Comparison of ENCODE assay signal across 26 cellular contexts in genomic region chr20:25206063-25206403, GRCh38. TPM values are rescaled to one million over a fixed set of nuclear protein-coding genes. Genes with fewer than 3 reads are reported as not detected.
DNase-seq lines count a peak whose midpoint lies in the region; ATAC-seq, FAIRE-seq and TF ChIP-seq lines count a peak whose summit lies in the region.
"Had no signal": no experiment of that assay in that cellular context is flagged by ENCODE, and none has a peak within 500 bp of the region (broad histone marks: within the 10 kb centered on the region; RNA-seq: fewer than 3 reads in every experiment).

No MANE protein-coding gene starts in this region.

- FAIRE-seq in GM19239 (lab: Jason Lieb, UNC) = no peak
- FAIRE-seq: A549, G401.6, HTR-8/SVneo, kidney had no signal

- ATAC-seq in WTC11 (no peak), left ventricle myocardium superior (peak; percentile 9), HG03159 (IDR thresholded peaks at IDR 0.05; ENCODE audit: unreplicated experiment) (no peak)
- ATAC-seq: stimulated activated naive CD8-positive, alpha-beta T cell treated with anti-CD3 and anti-CD28 coated beads, Interleukin-15, Interleukin-2, amounts not matched to agents 100 U/mL and 50 U/mL, for 24 hours had no signal

- H3K4me1 ChIP-seq in BLaER1 (peaks cover 38% of the 10 kb centered on the region), sigmoid colon (peaks cover 0 to 15% (median 7%) of the 10 kb centered on the region in 4 donors)
- H3K4me1 ChIP-seq: thyroid gland had no signal

- H4K20me1 ChIP-seq in BLaER1 = peaks cover 35% of the 10 kb centered on the region

- POLR2A ChIA-PET in WTC11 (lab: Charles Lee) = no interaction called here

- no peak overlapping the region for H3K9ac ChIP-seq in BLaER1
- H3K9ac ChIP-seq: KMS-11, neural progenitor cell had no signal

- H3K27me3 Mint-ChIP-seq in WTC11 (ENCODE audit: low read depth) = no peaks in the 10 kb centered on the region
- no peaks in the 10 kb centered on the region for H3K27me3 Mint-ChIP-seq in osteocyte (ENCODE audit: unreplicated experiment)
- H3K27me3 Mint-ChIP-seq: activated T-cell treated with anti-CD3 and anti-CD28 coated beads, Interleukin-2, amount 50 U/mL, for 24 hours; central memory CD8-positive, alpha-beta T cell; progenitor cell of endocrine pancreas had no signal

- H3K36me3 Mint-ChIP-seq in WTC11 (0 out of 2 replicates have a peak, but pooled peaks cover 9% of the 10 kb centered on the region), osteocyte (ENCODE audit: unreplicated experiment) (peaks cover 18% of the 10 kb centered on the region)

- H3K27ac Mint-ChIP-seq in WTC11 (peak overlapping the region; percentile 11; the same call in 1 of the 2 replicates), osteocyte (ENCODE audit: unreplicated experiment) (peak overlapping the region; percentile 14)
- H3K27ac Mint-ChIP-seq: activated T-cell treated with anti-CD3 and anti-CD28 coated beads, Interleukin-2, amount 50 U/mL, for 24 hours; neural progenitor cell; progenitor cell of endocrine pancreas had no signal

- DNase-seq in WTC11 (ENCODE audit: low spot score) (no peak), left ventricle myocardium superior (no peak), osteocyte (ENCODE audit: extremely low spot score, unreplicated experiment) (no peak), GM19239 (ENCODE audit: insufficient read length, low spot score) (no peak), sigmoid colon (no peak), C1 segment of cervical spinal cord (lab: John Stamatoyannopoulos, UW) (no peak)
- DNase-seq: activated gamma-delta T cell treated with Interleukin-2 at 50 U/mL for 16 hours; activated T-cell treated with anti-CD3 and anti-CD28 coated beads, Interleukin-2, amount 50 U/mL, for 24 hours; AML-193; kidney; NCI-H1417 treated with DMSO at 0.1 percent for 48 hours; NCI-H446 treated with DMSO at 0.1 percent for 48 hours; NCI-H82; stimulated activated naive CD8-positive, alpha-beta T cell treated with anti-CD3 and anti-CD28 coated beads, Interleukin-15, Interleukin-2, amounts not matched to agents 100 U/mL and 50 U/mL, for 24 hours; thyroid gland had no signal

- intact Hi-C loops in left ventricle myocardium superior (cut with micrococcal nuclease) (no loop called here), sigmoid colon (cut with DNase I) (no loop called here)

- CTCF ChIA-PET in WTC11 (lab: Charles Lee) = no interaction called here

- no peak overlapping the region for H3K4me3 ChIP-seq in BLaER1
- H3K4me3 ChIP-seq in sigmoid colon = no peak overlapping the region
- H3K4me3 ChIP-seq: A549, dorsolateral prefrontal cortex, lung, neural progenitor cell, thyroid gland had no signal

- no peaks in the 10 kb centered on the region for H3K27me3 ChIP-seq in BLaER1
- no peaks in the 10 kb centered on the region for H3K27me3 ChIP-seq in sigmoid colon
- H3K27me3 ChIP-seq: dorsolateral prefrontal cortex, neural progenitor cell, thyroid gland had no signal

- peaks cover 38% of the 10 kb centered on the region for H3K36me3 ChIP-seq in BLaER1
- peaks cover 0 to 18% (median 5%) of the 10 kb centered on the region in 4 donors for H3K36me3 ChIP-seq in sigmoid colon
- H3K36me3 ChIP-seq: neural progenitor cell had no signal

- 88 to 93% methylated on average over 9 of the region's 9 CpGs for WGBS in sigmoid colon, 2 donors

- H3K4me1 Mint-ChIP-seq in WTC11 (peaks cover 17% of the 10 kb centered on the region), osteocyte (ENCODE audit: unreplicated experiment) (peaks cover 35% of the 10 kb centered on the region)

- H3K4me2 ChIP-seq in BLaER1 = no peak overlapping the region
- H3K4me2 ChIP-seq: A549, KMS-11, neural progenitor cell had no signal

- H3K27ac ChIP-seq in BLaER1 (0 out of 2 replicates have a peak overlapping the region, but pooled peaks have one; percentile 22), sigmoid colon (no peak overlapping the region)
- H3K27ac ChIP-seq: KMS-11, neural progenitor cell, thyroid gland had no signal

- TF ChIP-seq EP300 in sigmoid colon (IDR thresholded peaks at IDR 0.05) = no peak

- no peak for TF ChIP-seq POLR2A in sigmoid colon (IDR thresholded peaks at IDR 0.05)

- no peaks in the 10 kb centered on the region for H3K9me3 Mint-ChIP-seq in WTC11
- H3K9me3 Mint-ChIP-seq in osteocyte (ENCODE audit: unreplicated experiment) = peaks cover 12% of the 10 kb centered on the region
- H3K9me3 Mint-ChIP-seq: activated T-cell treated with anti-CD3 and anti-CD28 coated beads, Interleukin-2, amount 50 U/mL, for 24 hours; central memory CD8-positive, alpha-beta T cell had no signal

- no peak overlapping the region for H3K4me3 Mint-ChIP-seq in WTC11
- no peak overlapping the region for H3K4me3 Mint-ChIP-seq in osteocyte (ENCODE audit: unreplicated experiment)
- H3K4me3 Mint-ChIP-seq: activated T-cell treated with anti-CD3 and anti-CD28 coated beads, Interleukin-2, amount 50 U/mL, for 24 hours; central memory CD8-positive, alpha-beta T cell; neural progenitor cell had no signal

- H3K9me3 ChIP-seq in BLaER1 (no peaks in the 10 kb centered on the region; the same call in 1 of the 2 replicates), sigmoid colon (no peaks in the 10 kb centered on the region)
- H3K9me3 ChIP-seq: A549, thyroid gland had no signal

- TF ChIP-seq CTCF in WTC11 (IDR thresholded peaks at IDR 0.05) = no peak
- no peak for TF ChIP-seq CTCF in osteocyte (IDR thresholded peaks at IDR 0.05)
- no peak for TF ChIP-seq CTCF in sigmoid colon (IDR thresholded peaks at IDR 0.05)

TF ChIP-seq in WTC11, 78 proteins besides CTCF, POLR2A, EP300 and RAD21 (continues in another document):
- no peak for TF ChIP-seq ZNF425 (CRISPR knock-in tag; conservative IDR thresholded peaks at IDR 0.05)
- TF ChIP-seq PREB (CRISPR knock-in tag; IDR thresholded peaks at IDR 0.05; ENCODE audit: borderline replicate concordance) = no peak
- no peak for TF ChIP-seq ATF2 (CRISPR knock-in tag; IDR thresholded peaks at IDR 0.05; ENCODE audit: borderline replicate concordance, low read depth)
- TF ChIP-seq ZNF219 (CRISPR knock-in tag; IDR thresholded peaks at IDR 0.05; ENCODE audit: borderline replicate concordance) = no peak
- TF ChIP-seq ZNF423 (CRISPR knock-in tag; IDR thresholded peaks at IDR 0.05) = no peak
- no peak for TF ChIP-seq TP53 (CRISPR knock-in tag; IDR thresholded peaks at IDR 0.05)
- TF ChIP-seq ELF4 (CRISPR knock-in tag; IDR thresholded peaks at IDR 0.05; ENCODE audit: low read depth) = no peak
- TF ChIP-seq E2F5 (CRISPR knock-in tag; IDR thresholded peaks at IDR 0.05) = no peak
- no peak for TF ChIP-seq ETV6 (CRISPR knock-in tag; IDR thresholded peaks at IDR 0.05)

RNA-seq across cellular contexts. Expression of gene ENTPD6, which starts 10.5 kb away (rescaled TPM):
- total RNA-seq in WTC11 (2021) (41.1 to 56.9 TPM (median 47.4 TPM) in 3 replicates), left ventricle myocardium superior (130 TPM), osteocyte (62.0 and 62.5 TPM in 2 replicates), sigmoid colon (10 to 100 TPM; 26.0 to 48.2 (median 37.2) TPM)
- polyA plus RNA-seq in sigmoid colon = 100 to 1,000 TPM in 1 of 3 donors, 10 to 100 TPM in 2; 33.0 to 117 (median 48.6) TPM

RNA-seq across cellular contexts. Expression of gene PYGB, which starts 41.9 kb away (rescaled TPM):
- total RNA-seq in WTC11 (2021) (44.5 to 48.5 TPM (median 46.3 TPM) in 3 replicates), left ventricle myocardium superior (205 TPM), osteocyte (234 and 251 TPM in 2 replicates), sigmoid colon (100 to 1,000 TPM; 147 to 317 (median 226) TPM)
- polyA plus RNA-seq in sigmoid colon = 100 to 1,000 TPM in 2 of 3 donors, 10 to 100 TPM in 1; 45.6 to 198 (median 163) TPM
